Comparison of ENCODE assay signal across 1 cellular context in genomic region chr2:140658766-140659165, GRCh38.
TF ChIP-seq lines count a peak whose summit lies in the region.

No MANE protein-coding gene starts in this region.

TF ChIP-seq in GM12878, 131 proteins besides CTCF, POLR2A, EP300 and RAD21 (continued from another document):
- TF ChIP-seq E4F1 (IDR thresholded peaks at IDR 0.05; ENCODE audit: borderline replicate concordance, partially characterized antibody) (no peak), SIN3A (IDR thresholded peaks at IDR 0.05; ENCODE audit: low read depth, low read length) (no peak), ESRRA (IDR thresholded peaks at IDR 0.05; ENCODE audit: low read length) (no peak), CUX1 (IDR thresholded peaks at IDR 0.05; ENCODE audit: insufficient replicate concordance, low read depth, low read length) (no peak), CEBPB (IDR thresholded peaks at IDR 0.05; ENCODE audit: borderline replicate concordance in 1 of 2, low read depth in 2 of 2, low read length in 2 of 2) (no peak), KLF5 (IDR thresholded peaks at IDR 0.05; ENCODE audit: partially characterized antibody) (no peak), BMI1 (IDR thresholded peaks at IDR 0.05; ENCODE audit: borderline replicate concordance) (no peak), MEF2A (IDR thresholded peaks at IDR 0.05; ENCODE audit: insufficient read depth, low read depth, low read length) (no peak), SREBF2 (IDR thresholded peaks at IDR 0.05; ENCODE audit: low read length) (no peak), STAT1 (conservative IDR thresholded peaks at IDR 0.05) (no peak), IRF4 (IDR thresholded peaks at IDR 0.05; ENCODE audit: low read depth, low read length) (no peak), E2F4 (IDR thresholded peaks at IDR 0.05; ENCODE audit: low read depth, low read length) (no peak)
- TF ChIP-seq, protein P1, sequence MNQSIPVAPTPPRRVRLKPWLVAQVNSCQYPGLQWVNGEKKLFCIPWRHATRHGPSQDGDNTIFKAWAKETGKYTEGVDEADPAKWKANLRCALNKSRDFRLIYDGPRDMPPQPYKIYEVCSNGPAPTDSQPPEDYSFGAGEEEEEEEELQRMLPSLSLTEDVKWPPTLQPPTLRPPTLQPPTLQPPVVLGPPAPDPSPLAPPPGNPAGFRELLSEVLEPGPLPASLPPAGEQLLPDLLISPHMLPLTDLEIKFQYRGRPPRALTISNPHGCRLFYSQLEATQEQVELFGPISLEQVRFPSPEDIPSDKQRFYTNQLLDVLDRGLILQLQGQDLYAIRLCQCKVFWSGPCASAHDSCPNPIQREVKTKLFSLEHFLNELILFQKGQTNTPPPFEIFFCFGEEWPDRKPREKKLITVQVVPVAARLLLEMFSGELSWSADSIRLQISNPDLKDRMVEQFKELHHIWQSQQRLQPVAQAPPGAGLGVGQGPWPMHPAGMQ (IDR thresholded peaks at IDR 0.05; ENCODE audit: borderline replicate concordance), result no peak
- TF ChIP-seq, protein P2, sequence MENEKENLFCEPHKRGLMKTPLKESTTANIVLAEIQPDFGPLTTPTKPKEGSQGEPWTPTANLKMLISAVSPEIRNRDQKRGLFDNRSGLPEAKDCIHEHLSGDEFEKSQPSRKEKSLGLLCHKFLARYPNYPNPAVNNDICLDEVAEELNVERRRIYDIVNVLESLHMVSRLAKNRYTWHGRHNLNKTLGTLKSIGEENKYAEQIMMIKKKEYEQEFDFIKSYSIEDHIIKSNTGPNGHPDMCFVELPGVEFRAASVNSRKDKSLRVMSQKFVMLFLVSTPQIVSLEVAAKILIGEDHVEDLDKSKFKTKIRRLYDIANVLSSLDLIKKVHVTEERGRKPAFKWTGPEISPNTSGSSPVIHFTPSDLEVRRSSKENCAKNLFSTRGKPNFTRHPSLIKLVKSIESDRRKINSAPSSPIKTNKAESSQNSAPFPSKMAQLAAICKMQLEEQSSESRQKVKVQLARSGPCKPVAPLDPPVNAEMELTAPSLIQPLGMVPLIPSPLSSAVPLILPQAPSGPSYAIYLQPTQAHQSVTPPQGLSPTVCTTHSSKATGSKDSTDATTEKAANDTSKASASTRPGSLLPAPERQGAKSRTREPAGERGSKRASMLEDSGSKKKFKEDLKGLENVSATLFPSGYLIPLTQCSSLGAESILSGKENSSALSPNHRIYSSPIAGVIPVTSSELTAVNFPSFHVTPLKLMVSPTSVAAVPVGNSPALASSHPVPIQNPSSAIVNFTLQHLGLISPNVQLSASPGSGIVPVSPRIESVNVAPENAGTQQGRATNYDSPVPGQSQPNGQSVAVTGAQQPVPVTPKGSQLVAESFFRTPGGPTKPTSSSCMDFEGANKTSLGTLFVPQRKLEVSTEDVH (IDR thresholded peaks at IDR 0.05; ENCODE audit: low read depth, partially characterized antibody), result no peak
- TF ChIP-seq, protein P3, sequence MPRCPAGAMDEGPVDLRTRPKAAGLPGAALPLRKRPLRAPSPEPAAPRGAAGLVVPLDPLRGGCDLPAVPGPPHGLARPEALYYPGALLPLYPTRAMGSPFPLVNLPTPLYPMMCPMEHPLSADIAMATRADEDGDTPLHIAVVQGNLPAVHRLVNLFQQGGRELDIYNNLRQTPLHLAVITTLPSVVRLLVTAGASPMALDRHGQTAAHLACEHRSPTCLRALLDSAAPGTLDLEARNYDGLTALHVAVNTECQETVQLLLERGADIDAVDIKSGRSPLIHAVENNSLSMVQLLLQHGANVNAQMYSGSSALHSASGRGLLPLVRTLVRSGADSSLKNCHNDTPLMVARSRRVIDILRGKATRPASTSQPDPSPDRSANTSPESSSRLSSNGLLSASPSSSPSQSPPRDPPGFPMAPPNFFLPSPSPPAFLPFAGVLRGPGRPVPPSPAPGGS (IDR thresholded peaks at IDR 0.05; ENCODE audit: borderline replicate concordance, insufficient read depth, low read depth, low read length, poor library complexity, severe bottlenecking), result no peak
